In genomic region chr2:28346587-28346986, GRCh38 we compare ENCODE assay signal across 12 cellular contexts. TPM values are rescaled to one million over a fixed set of nuclear protein-coding genes. Genes with fewer than 3 reads are reported as not detected.
A peak's percentile ranks its signal among the peaks of the same experiment; 100 is the strongest.
DNase-seq lines count a peak whose midpoint lies in the region; ATAC-seq and TF ChIP-seq lines count a peak whose summit lies in the region.
"Had no signal": no experiment of that assay in that cellular context is flagged by ENCODE, and none has a peak within 500 bp of the region (broad histone marks: within the 10 kb centered on the region; RNA-seq: fewer than 3 reads in every experiment).

No MANE protein-coding gene starts in this region.

- no peak for ATAC-seq in GM19328 (IDR thresholded peaks at IDR 0.05; ENCODE audit: unreplicated experiment)
- no peak for ATAC-seq in GM19463 (IDR thresholded peaks at IDR 0.05; ENCODE audit: unreplicated experiment)
- ATAC-seq: activated CD4-positive, CD25-positive, alpha-beta regulatory T cell treated with anti-CD3 and anti-CD28 coated beads, Interleukin-2, amount 50 U/mL, for 24 hours had no signal

- peaks cover 42 to 65% (median 56%) of the 10 kb centered on the region in 3 donors for H3K4me1 ChIP-seq in skeletal muscle tissue (ENCODE audit: control insufficient read depth in 3 of 3, insufficient read depth in 3 of 3, low read length in 3 of 3)
- peaks cover 37% of the 10 kb centered on the region for H3K4me1 ChIP-seq in testis

- no peak overlapping the region for H3K4me3 Mint-ChIP-seq in activated CD4-positive, alpha-beta T cell treated with anti-CD3 and anti-CD28 coated beads, Interleukin-2, amount 10 ng/mL, durations not matched to agents 7 days and 5 days

- no peak for TF ChIP-seq POLR2A in testis (IDR thresholded peaks at IDR 0.05)

- H3K27ac Mint-ChIP-seq in activated CD4-positive, alpha-beta T cell treated with anti-CD3 and anti-CD28 coated beads, Interleukin-2, amount 10 ng/mL, durations not matched to agents 7 days and 5 days, result peak overlapping the region; percentile 60

- no peaks in the 10 kb centered on the region for H3K36me3 ChIP-seq in skeletal muscle tissue (ENCODE audit: control insufficient read depth in 3 of 3, insufficient read depth in 3 of 3, low read length in 3 of 3)
- H3K36me3 ChIP-seq in testis (ENCODE audit: low read depth, missing control alignments), result no peaks in the 10 kb centered on the region

- H3K27me3 ChIP-seq in skeletal muscle tissue (ENCODE audit: control insufficient read depth in 3 of 3, insufficient read depth in 3 of 3, low read length in 3 of 3) (no peaks in the 10 kb centered on the region), testis (no peaks in the 10 kb centered on the region)

- POLR2A ChIA-PET in activated CD4-positive, alpha-beta T cell treated with anti-CD3 and anti-CD28 coated beads, Interleukin-2, amount 10 ng/mL, durations not matched to agents 7 days and 5 days (lab: Charles Lee), result no interaction called here
- POLR2A ChIA-PET in RWPE1 (lab: Yijun Ruan, JAX; ENCODE audit: low non-redundant PET), result no interaction called here

- H3K9me3 ChIP-seq in skeletal muscle tissue (ENCODE audit: control insufficient read depth in 3 of 3, low read length in 3 of 3), result no peaks in the 10 kb centered on the region
- H3K9me3 ChIP-seq in testis, result no peaks in the 10 kb centered on the region

- H3K9ac ChIP-seq in skeletal muscle tissue (ENCODE audit: low read depth in 1 of 3, low read length in 3 of 3), result peak overlapping the region in 2 of 3 donors; percentile 61 to 73

- no peaks in the 10 kb centered on the region for H3K9me3 Mint-ChIP-seq in activated CD4-positive, alpha-beta T cell treated with anti-CD3 and anti-CD28 coated beads, Interleukin-2, amount 10 ng/mL, durations not matched to agents 7 days and 5 days

- DNase-seq in activated CD4-positive, alpha-beta T cell treated with anti-CD3 and anti-CD28 coated beads, Interleukin-2, amount 10 ng/mL, durations not matched to agents 7 days and 5 days, result no peak
- DNase-seq in activated CD4-positive, alpha-beta T cell treated with anti-CD3 and anti-CD28 coated beads, Interleukin-2, amount 50 U/mL, for 1 hour, result no peak
- DNase-seq in RWPE1 (ENCODE audit: low spot score) (no peak), fibroblast of villous mesenchyme (ENCODE audit: low read depth) (peak; percentile 76), testis (no peak)
- DNase-seq: activated gamma-delta T cell treated with Interleukin-2 at 50 U/mL for 16 hours; central memory CD4-positive, alpha-beta T cell; NCI-H774 had no signal

- no peaks in the 10 kb centered on the region for H3K27me3 Mint-ChIP-seq in activated CD4-positive, alpha-beta T cell treated with anti-CD3 and anti-CD28 coated beads, Interleukin-2, amount 10 ng/mL, durations not matched to agents 7 days and 5 days

- CTCF ChIA-PET in activated CD4-positive, alpha-beta T cell treated with anti-CD3 and anti-CD28 coated beads, Interleukin-2, amount 10 ng/mL, durations not matched to agents 7 days and 5 days (lab: Charles Lee), result interaction anchor here (0.9 kb wide), 1 partner anchor 33 kb away, joined by 4 read pairs; no protein-coding TSS in a partner anchor
- CTCF ChIA-PET in RWPE1 (lab: Yijun Ruan, JAX), result interaction anchor here (0.6 kb wide), 1 partner anchor 198 kb away, joined by 4 read pairs; no protein-coding TSS in a partner anchor

- TF ChIP-seq CTCF in RWPE1 (conservative IDR thresholded peaks at IDR 0.05; ENCODE audit: low read depth) (no peak), fibroblast of villous mesenchyme (IDR thresholded peaks at IDR 0.05; ENCODE audit: insufficient read depth, low read depth, low read length) (no peak), testis (IDR thresholded peaks at IDR 0.05) (no peak)

- H3K4me3 ChIP-seq in fibroblast of villous mesenchyme (ENCODE audit: low read depth, low read length) (no peak overlapping the region), skeletal muscle tissue (ENCODE audit: low read length in 3 of 3) (peak overlapping the region in 1 of 3 donors; percentile 29), testis (no peak overlapping the region)

- WGBS in testis, 2 donors, result 76 to 79% methylated on average over 6 of the region's 6 CpGs

- H3K27ac ChIP-seq in RWPE1 (peak overlapping the region; percentile 38), skeletal muscle tissue (ENCODE audit: low read depth, low read length) (peak overlapping the region; percentile 67), testis (no peak overlapping the region)

- intact Hi-C loops in testis (cut with DNase I; ENCODE audit: low total_unique reads), result no loop called here

- peaks cover 3% of the 10 kb centered on the region for H3K36me3 Mint-ChIP-seq in activated CD4-positive, alpha-beta T cell treated with anti-CD3 and anti-CD28 coated beads, Interleukin-2, amount 10 ng/mL, durations not matched to agents 7 days and 5 days (ENCODE audit: low read depth)

- peaks cover 32% of the 10 kb centered on the region for H3K4me1 Mint-ChIP-seq in activated CD4-positive, alpha-beta T cell treated with anti-CD3 and anti-CD28 coated beads, Interleukin-2, amount 10 ng/mL, durations not matched to agents 7 days and 5 days

RNA-seq across cellular contexts. Expression of gene FOSL2, which starts 46.1 kb away (rescaled TPM):
- total RNA-seq in activated CD4-positive, alpha-beta T cell treated with anti-CD3 and anti-CD28 coated beads, Interleukin-2, amount 10 ng/mL, durations not matched to agents 7 days and 5 days, result 10 to 100 TPM; 39.6 to 47.0 TPM
- total RNA-seq in fibroblast of villous mesenchyme (42.5 and 81.6 TPM in 2 replicates), skeletal muscle tissue (10.4 TPM), testis (10 to 100 TPM; 24.3 to 39.7 TPM)
- polyA plus RNA-seq in testis (ENCODE audit: insufficient read depth, low read depth, low replicate concordance), result 14.1 TPM

Comparison
In these comparisons a context has a peak if more than half of its experiments do, and no peak if none do; other contexts are left out.
1. H3K27ac ChIP-seq: peak in RWPE1 (single experiment) and skeletal muscle tissue (single experiment); none in testis (0 of 2).